ENCODE assay signal across 26 cellular contexts in the genomic region with DNA sequence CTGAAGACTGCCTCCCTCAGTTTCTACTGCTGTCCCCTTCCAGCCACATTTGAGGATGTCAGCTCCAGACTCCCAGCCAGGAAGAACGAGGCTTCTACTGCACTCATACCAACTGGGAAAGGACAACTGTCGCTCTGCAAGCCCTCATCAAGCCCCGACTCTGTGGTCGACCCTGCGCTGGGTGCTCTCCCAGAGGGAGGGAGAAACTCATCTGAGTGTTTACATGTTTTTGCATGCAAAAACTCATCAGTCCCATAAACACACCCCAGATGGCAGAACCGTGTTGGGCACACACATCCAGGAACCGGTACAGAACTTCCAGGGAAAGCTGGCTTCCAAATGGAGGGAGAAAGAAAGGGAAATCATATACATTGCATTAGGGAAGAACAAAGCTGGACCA.
"Had no signal": no experiment of that assay in that cellular context is flagged by ENCODE, and none has a peak within 500 bp of the region (broad histone marks: within the 10 kb centered on the region; RNA-seq: fewer than 3 reads in every experiment).

No MANE protein-coding gene starts in this region.

- H3K36me3 Mint-ChIP-seq: stimulated activated effector memory CD8-positive, alpha-beta T cell treated with anti-CD3 and anti-CD28 coated beads, Interleukin-12 subunit alpha, Interleukin-12 subunit beta, amount 100 ng/mL, for 72 hours; stimulated activated naive B cell treated with anti-CD40 and anti-IgM and Interleukin-4, amounts not matched to agents 10 μg/mL and 1 μg/mL and 100 μg/mL, for 72 hours had no signal

- H3K27ac Mint-ChIP-seq: natural killer cell treated with Interleukin-12 subunit alpha and Interleukin-12 subunit beta and Interleukin-15 and Interleukin-18, amount 100 ng/mL, for 72 hours; nephron progenitor cell; stimulated activated effector memory CD8-positive, alpha-beta T cell treated with anti-CD3 and anti-CD28 coated beads, Interleukin-12 subunit alpha, Interleukin-12 subunit beta, amount 100 ng/mL, for 72 hours; stimulated activated naive B cell treated with anti-CD40 and anti-IgM and Interleukin-4, amounts not matched to agents 10 μg/mL and 1 μg/mL and 100 μg/mL, for 72 hours; stimulated activated naive CD8-positive, alpha-beta T cell treated with anti-CD3 and anti-CD28 coated beads, Interleukin-15, Interleukin-2, amounts not matched to agents 100 ng/mL and 50 ng/mL, for 24 hours; type B pancreatic cell had no signal

- H3K27me3 Mint-ChIP-seq: naive thymus-derived CD8-positive, alpha-beta T cell; stimulated activated naive B cell treated with anti-CD40 and anti-IgM and Interleukin-4, amounts not matched to agents 10 μg/mL and 1 μg/mL and 100 μg/mL, for 72 hours; stimulated activated naive CD8-positive, alpha-beta T cell treated with anti-CD3 and anti-CD28 coated beads, Interleukin-15, Interleukin-2, amounts not matched to agents 100 ng/mL and 50 ng/mL, for 24 hours; type B pancreatic cell had no signal

- H3K27me3 ChIP-seq: neutrophil, pancreas, right lobe of liver, sigmoid colon, stomach, thyroid gland, transverse colon, vagina had no signal

- H3K4me3 ChIP-seq: pancreas, psoas muscle, right lobe of liver, sigmoid colon, stomach, thoracic aorta, thyroid gland, transverse colon, vagina had no signal

- H3K4me3 Mint-ChIP-seq: natural killer cell treated with Interleukin-12 subunit alpha and Interleukin-12 subunit beta and Interleukin-15 and Interleukin-18, amount 100 ng/mL, for 72 hours; nephron progenitor cell; neural crest cell; stimulated activated effector memory CD8-positive, alpha-beta T cell treated with anti-CD3 and anti-CD28 coated beads, Interleukin-12 subunit alpha, Interleukin-12 subunit beta, amount 100 ng/mL, for 72 hours; stimulated activated naive B cell treated with anti-CD40 and anti-IgM and Interleukin-4, amounts not matched to agents 10 μg/mL and 1 μg/mL and 100 μg/mL, for 72 hours; stimulated activated naive CD8-positive, alpha-beta T cell treated with anti-CD3 and anti-CD28 coated beads, Interleukin-15, Interleukin-2, amounts not matched to agents 100 ng/mL and 50 ng/mL, for 24 hours; type B pancreatic cell had no signal

- H3K9me3 ChIP-seq: neutrophil, pancreas, right lobe of liver, thyroid gland, vagina had no signal

- H3K36me3 ChIP-seq: neutrophil, pancreas, sigmoid colon, thoracic aorta, thyroid gland, transverse colon, vagina had no signal

- ATAC-seq: naive thymus-derived CD8-positive, alpha-beta T cell; natural killer cell treated with Interleukin-12 subunit alpha and Interleukin-12 subunit beta and Interleukin-15 and Interleukin-18, amount 100 ng/mL, for 72 hours; pancreas; psoas muscle; right cardiac atrium; right lobe of liver; stimulated activated effector memory CD8-positive, alpha-beta T cell treated with anti-CD3 and anti-CD28 coated beads, Interleukin-12 subunit alpha, Interleukin-12 subunit beta, amount 100 ng/mL, for 72 hours; stimulated activated naive B cell treated with anti-CD40 and anti-IgM and Interleukin-4, amounts not matched to agents 10 μg/mL and 1 μg/mL and 100 μg/mL, for 72 hours had no signal

- H3K27ac ChIP-seq: neutrophil, pancreas, psoas muscle, right lobe of liver, sigmoid colon, stomach, thoracic aorta, thyroid gland, transverse colon, vagina had no signal

- H3K4me1 Mint-ChIP-seq: nephron progenitor cell; neural crest cell; stimulated activated effector memory CD8-positive, alpha-beta T cell treated with anti-CD3 and anti-CD28 coated beads, Interleukin-12 subunit alpha, Interleukin-12 subunit beta, amount 100 ng/mL, for 72 hours; stimulated activated naive B cell treated with anti-CD40 and anti-IgM and Interleukin-4, amounts not matched to agents 10 μg/mL and 1 μg/mL and 100 μg/mL, for 72 hours had no signal

- DNase-seq: naive thymus-derived CD8-positive, alpha-beta T cell; nephron progenitor cell; nucleus accumbens; pancreas; psoas muscle; right cardiac atrium; sigmoid colon; small intestine; stimulated activated CD4-positive, alpha-beta T cell treated with anti-CD3 and anti-CD28 coated beads, Interleukin-15, amount 100 ng/mL, for 24 hours; stimulated activated CD4-positive, alpha-beta T cell treated with anti-CD3 and anti-CD28 coated beads, Interleukin-2, amount 100 ng/mL, for 24 hours; stimulated activated CD4-positive, alpha-beta T cell treated with anti-CD3 and anti-CD28 coated beads, Interleukin-2, amount 100 ng/mL, for 48 hours; stimulated activated CD4-positive, alpha-beta T cell treated with anti-CD3 and anti-CD28 coated beads, Interleukin-4, amount 100 ng/mL, for 24 hours; stimulated activated naive B cell treated with anti-CD40 and anti-IgM and Interleukin-4, amounts not matched to agents 10 μg/mL and 1 μg/mL and 100 μg/mL, for 72 hours; stimulated activated naive CD4-positive, alpha-beta T cell treated with Interleukin-2 at 50 U/mL for 16 hours; stomach; thyroid gland; transverse colon had no signal

- H3K4me1 ChIP-seq: pancreas, psoas muscle, right lobe of liver, sigmoid colon, stomach, thyroid gland, vagina had no signal
